ENCODE assay signal across 8 cellular contexts in genomic region chr9:122498883-122499288, GRCh38. TPM values are rescaled to one million over a fixed set of nuclear protein-coding genes. Genes with fewer than 3 reads are reported as not detected.
DNase-seq lines count a peak whose midpoint lies in the region; ATAC-seq and TF ChIP-seq lines count a peak whose summit lies in the region.

No MANE protein-coding gene starts in this region.

- DNase-seq in activated T-cell treated with anti-CD3 and anti-CD28 coated beads for 24 hours (ENCODE audit: low read depth) (peak; percentile 6), mesenchymal stem cell (peak; percentile 27), posterior vena cava (ENCODE audit: low spot score) (no peak)
- DNase-seq in activated T-cell treated with anti-CD3 and anti-CD28 coated beads, Interleukin-2, amount 50 U/mL, for 24 hours: no peak
- DNase-seq in central memory CD4-positive, alpha-beta T cell: peak; percentile 2

- H3K27ac Mint-ChIP-seq in activated T-cell treated with anti-CD3 and anti-CD28 coated beads, Interleukin-2, amount 50 U/mL, for 24 hours: no peak overlapping the region

- no peak overlapping the region for H3K9ac ChIP-seq in OCI-LY3 (ENCODE audit: low read length)
- H3K9ac ChIP-seq in mesenchymal stem cell (ENCODE audit: low read length): no peak overlapping the region

- intact Hi-C loops in posterior vena cava (cut with DNase I): no loop called here

- H3K4me3 ChIP-seq in OCI-LY3 (ENCODE audit: low read length) (no peak overlapping the region), mesenchymal stem cell (ENCODE audit: insufficient read depth in 1 of 2, low read depth in 1 of 2, low read length in 2 of 2) (no peak overlapping the region)

- ATAC-seq in HG02588 (IDR thresholded peaks at IDR 0.05; ENCODE audit: unreplicated experiment) (peak; percentile 72), HG03378 (IDR thresholded peaks at IDR 0.05; ENCODE audit: unreplicated experiment) (no peak)

- H3K79me2 ChIP-seq in OCI-LY3 (ENCODE audit: low read length): no peaks in the 10 kb centered on the region

- no peak overlapping the region for H3K4me2 ChIP-seq in OCI-LY3 (ENCODE audit: low read length)
- no peak overlapping the region for H3K4me2 ChIP-seq in mesenchymal stem cell (ENCODE audit: low read length, poor library complexity, severe bottlenecking)

- WGBS in mesenchymal stem cell: 55% methylated on average over 2 of the region's 2 CpGs

- no peak overlapping the region for H3K4me3 Mint-ChIP-seq in activated T-cell treated with anti-CD3 and anti-CD28 coated beads, Interleukin-2, amount 50 U/mL, for 24 hours

- H2AK5ac ChIP-seq in mesenchymal stem cell (ENCODE audit: low read length, severe bottlenecking): no peak overlapping the region

- H3K4ac ChIP-seq in mesenchymal stem cell (ENCODE audit: low read depth in 1 of 2, low read length in 2 of 2): no peak overlapping the region

- no peaks in the 10 kb centered on the region for H3K79me1 ChIP-seq in mesenchymal stem cell (replicated peaks; ENCODE audit: low read length, poor library complexity, severe bottlenecking)

- no peaks in the 10 kb centered on the region for H3K36me3 Mint-ChIP-seq in activated T-cell treated with anti-CD3 and anti-CD28 coated beads, Interleukin-2, amount 50 U/mL, for 24 hours (ENCODE audit: low read depth)

- no peak overlapping the region for H2BK15ac ChIP-seq in mesenchymal stem cell (ENCODE audit: low read depth, poor library complexity, severe bottlenecking)

- H4K91ac ChIP-seq in mesenchymal stem cell (ENCODE audit: low read length): no peak overlapping the region

- no peak overlapping the region for H3K23ac ChIP-seq in mesenchymal stem cell (ENCODE audit: low read length in 2 of 2)

- no peak overlapping the region for H3K14ac ChIP-seq in mesenchymal stem cell (ENCODE audit: low read length in 2 of 2)

- no peaks in the 10 kb centered on the region for H4K20me1 ChIP-seq in OCI-LY3 (ENCODE audit: insufficient read depth, low read length)

- H3K36me3 ChIP-seq in OCI-LY3 (replicated peaks; ENCODE audit: low read depth, low read length) (no peaks in the 10 kb centered on the region), mesenchymal stem cell (ENCODE audit: control insufficient read depth in 1 of 2, insufficient read depth in 2 of 2, low read depth in 1 of 2, low read length in 2 of 2) (no peaks in the 10 kb centered on the region)

- no peaks in the 10 kb centered on the region for H3K4me1 Mint-ChIP-seq in activated T-cell treated with anti-CD3 and anti-CD28 coated beads, Interleukin-2, amount 50 U/mL, for 24 hours (ENCODE audit: low read depth)

- peaks cover 51% of the 10 kb centered on the region for H3K27me3 Mint-ChIP-seq in activated T-cell treated with anti-CD3 and anti-CD28 coated beads, Interleukin-2, amount 50 U/mL, for 24 hours

- peaks cover 6% of the 10 kb centered on the region for H3K9me3 Mint-ChIP-seq in activated T-cell treated with anti-CD3 and anti-CD28 coated beads, Interleukin-2, amount 50 U/mL, for 24 hours

- H2BK12ac ChIP-seq in mesenchymal stem cell (ENCODE audit: low read length in 2 of 2): no peak overlapping the region

- H3K27me3 ChIP-seq in OCI-LY3 (ENCODE audit: low read depth, low read length): peaks cover 29% of the 10 kb centered on the region
- H3K27me3 ChIP-seq in mesenchymal stem cell (ENCODE audit: control insufficient read depth in 1 of 2, insufficient read depth in 1 of 2, low read length in 2 of 2): peaks cover 0 to 24% of the 10 kb centered on the region in 2 experiments

- H3K4me1 ChIP-seq in OCI-LY3 (ENCODE audit: low read length) (no peaks in the 10 kb centered on the region), mesenchymal stem cell (ENCODE audit: control insufficient read depth, insufficient read depth, low read depth, low read length) (no peaks in the 10 kb centered on the region)

- no peaks in the 10 kb centered on the region for H3K9me3 ChIP-seq in OCI-LY3 (ENCODE audit: insufficient read depth, low read length)
- H3K9me3 ChIP-seq in mesenchymal stem cell (ENCODE audit: control insufficient read depth, low read length): peaks cover 7% of the 10 kb centered on the region

- H2BK5ac ChIP-seq in mesenchymal stem cell (ENCODE audit: low read depth, low read length, poor library complexity, severe bottlenecking): no peak overlapping the region

- H3K18ac ChIP-seq in mesenchymal stem cell (ENCODE audit: low read depth in 1 of 2, low read length in 2 of 2): no peak overlapping the region

- no peak overlapping the region for H3K27ac ChIP-seq in OCI-LY3 (ENCODE audit: low read length)
- no peak overlapping the region for H3K27ac ChIP-seq in mesenchymal stem cell (ENCODE audit: low read length, poor library complexity, severe bottlenecking)

- H4K8ac ChIP-seq in mesenchymal stem cell (ENCODE audit: low read length): no peak overlapping the region

- H2AFZ ChIP-seq in OCI-LY3 (ENCODE audit: low read depth, low read length) (no peak overlapping the region), mesenchymal stem cell (ENCODE audit: low read depth, low read length) (no peak overlapping the region)

- peak; percentile 81 for TF ChIP-seq CTCF in OCI-LY3 (IDR thresholded peaks at IDR 0.05; ENCODE audit: low read depth, low read length)

- H2BK120ac ChIP-seq in mesenchymal stem cell (ENCODE audit: low read depth, low read length): no peak overlapping the region

RNA-seq across cellular contexts. Expression of gene OR1J2, which starts 11.7 kb away (rescaled TPM):
- polyA plus RNA-seq in mesenchymal stem cell (2013, experiment 1 of 2): not detected
- polyA plus RNA-seq in mesenchymal stem cell (2013, experiment 2 of 2): not detected
- total RNA-seq in posterior vena cava: not detected

RNA-seq across cellular contexts. Expression of gene OR1J4, which starts 20.1 kb away (rescaled TPM):
- not detected for polyA plus RNA-seq in mesenchymal stem cell (2013, experiment 1 of 2)
- not detected for polyA plus RNA-seq in mesenchymal stem cell (2013, experiment 2 of 2)
- total RNA-seq in posterior vena cava: not detected

RNA-seq across cellular contexts. Expression of gene OR1J1, which starts 21.2 kb away (rescaled TPM):
- polyA plus RNA-seq in mesenchymal stem cell (2013, experiment 1 of 2): not detected
- polyA plus RNA-seq in mesenchymal stem cell (2013, experiment 2 of 2): not detected
- total RNA-seq in posterior vena cava: not detected

RNA-seq across cellular contexts. Expression of gene OR1N1, which starts 28.2 kb away (rescaled TPM):
- polyA plus RNA-seq in mesenchymal stem cell (2013, experiment 1 of 2): not detected
- polyA plus RNA-seq in mesenchymal stem cell (2013, experiment 2 of 2): not detected
- total RNA-seq in posterior vena cava: not detected

RNA-seq across cellular contexts. Expression of gene OR1N2, which starts 54.0 kb away (rescaled TPM):
- polyA plus RNA-seq in mesenchymal stem cell (2013, experiment 1 of 2): not detected
- polyA plus RNA-seq in mesenchymal stem cell (2013, experiment 2 of 2): not detected
- total RNA-seq in posterior vena cava: not detected

Comparison
In these comparisons a context has a peak if more than half of its experiments do, and no peak if none do; other contexts are left out.
1. DNase-seq: peak in activated T-cell treated with anti-CD3 and anti-CD28 coated beads for 24 hours (single experiment), central memory CD4-positive, alpha-beta T cell (single experiment) and mesenchymal stem cell (single experiment); none in activated T-cell treated with anti-CD3 and anti-CD28 coated beads, Interleukin-2, amount 50 U/mL, for 24 hours (single experiment) and posterior vena cava (single experiment).